In the genomic region with DNA sequence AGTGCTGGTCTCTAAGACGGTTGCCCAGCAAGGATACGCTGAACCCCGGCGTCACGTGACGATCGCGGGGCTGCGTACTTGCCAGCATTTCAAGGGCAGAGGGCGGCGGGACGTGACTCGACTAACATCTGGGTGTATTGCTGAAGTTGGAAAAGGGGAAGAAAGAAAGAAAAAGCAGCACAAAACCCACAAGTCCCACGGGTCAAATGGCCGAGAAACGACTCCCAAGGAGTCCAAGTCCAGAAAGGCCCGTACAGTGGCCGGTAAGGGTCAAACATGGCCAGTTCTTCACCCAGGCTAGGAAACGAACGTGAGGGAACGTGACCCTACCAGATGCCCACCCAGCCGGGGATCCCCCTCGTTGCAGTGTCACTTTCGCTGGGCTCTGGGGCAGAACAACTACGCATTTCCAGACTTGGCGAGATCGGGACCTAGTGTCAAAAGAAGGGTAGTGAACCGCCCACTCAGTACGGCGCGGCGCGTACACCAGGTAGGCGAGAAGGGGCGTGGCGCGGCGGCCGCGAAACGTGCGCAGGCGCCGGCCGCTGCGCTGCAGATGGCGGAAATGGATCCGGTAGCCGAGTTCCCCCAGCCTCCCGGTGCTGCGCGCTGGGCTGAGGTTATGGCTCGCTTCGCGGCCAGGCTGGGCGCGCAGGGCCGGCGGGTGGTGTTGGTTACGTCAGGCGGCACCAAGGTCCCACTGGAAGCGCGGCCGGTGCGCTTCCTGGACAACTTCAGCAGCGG, we compare ENCODE assay signal across 8 cellular contexts. TPM values are rescaled to one million over a fixed set of nuclear protein-coding genes. Genes with fewer than 3 reads are reported as not detected.
DNase-seq lines count a peak whose midpoint lies in the region; ATAC-seq and TF ChIP-seq lines count a peak whose summit lies in the region.

Gene PPCS, plus strand, starts transcription at position 534 of the 744 bp plus-strand sequence. Its CDS starts 23 bp downstream, at position 557.
A gene with protein sequence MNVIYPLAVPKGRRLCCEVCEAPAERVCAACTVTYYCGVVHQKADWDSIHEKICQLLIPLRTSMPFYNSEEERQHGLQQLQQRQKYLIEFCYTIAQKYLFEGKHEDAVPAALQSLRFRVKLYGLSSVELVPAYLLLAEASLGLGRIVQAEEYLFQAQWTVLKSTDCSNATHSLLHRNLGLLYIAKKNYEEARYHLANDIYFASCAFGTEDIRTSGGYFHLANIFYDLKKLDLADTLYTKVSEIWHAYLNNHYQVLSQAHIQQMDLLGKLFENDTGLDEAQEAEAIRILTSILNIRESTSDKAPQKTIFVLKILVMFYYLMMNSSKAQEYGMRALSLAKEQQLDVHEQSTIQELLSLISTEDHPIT (minus strand): TSS at position 13 of the 744 bp plus-strand sequence. CDS start 25 bp downstream, outside the sequence.

- H3K36me3 ChIP-seq in Caco-2 (ENCODE audit: control insufficient read depth, insufficient read depth, low read length): no peaks in the 10 kb centered on the region

- H3K36me3 Mint-ChIP-seq in Caco-2 (ENCODE audit: insufficient read depth, unreplicated experiment): peaks cover 24% of the 10 kb centered on the region

- TSS peak; percentile 71 for BruUV-seq in Caco-2 (replicated peaks; lab: Mats Ljungman, UMichigan)

- H3K27ac Mint-ChIP-seq in Caco-2 (ENCODE audit: unreplicated experiment): peak within 1 kb of the TSS; percentile 85

- ATAC-seq in GM19468 (IDR thresholded peaks at IDR 0.05; ENCODE audit: extremely low read depth, unreplicated experiment): peak; percentile 62

- POLR2A ChIA-PET in Caco-2 (lab: Charles Lee): interaction anchor here (1.0 kb wide), 1 partner anchor 116 kb away, joined by 4 read pairs; no protein-coding TSS in a partner anchor

- intact Hi-C loops in Caco-2 (cut with micrococcal nuclease; ENCODE audit: unreplicated experiment): no loop called here

- DNase-seq in Caco-2: peak; percentile 76 to 85
- peak; percentile 63 for DNase-seq in HS-5 (ENCODE audit: low read depth)
- peak; percentile 85 to 95 for DNase-seq in NOMO-1 (lab: John Stamatoyannopoulos, UW; ENCODE audit: unreplicated experiment in 2 of 2)
- peak; percentile 92 for DNase-seq in activated CD8-positive, alpha-beta memory T cell treated with anti-CD3 and anti-CD28 coated beads, Interleukin-2, amount 50 U/mL, for 4 hours
- peak; percentile 61 for DNase-seq in epidermal melanocyte (ENCODE audit: insufficient read length, low spot score)
- peak; percentile 85 to 88 for DNase-seq in stimulated activated CD8-positive, alpha-beta memory T cell treated with anti-CD3 and anti-CD28 coated beads, Interleukin-2, amount 100 ng/mL, for 48 hours (ENCODE audit: low read depth in 2 of 2)

- H3K4me1 Mint-ChIP-seq in Caco-2 (ENCODE audit: low read depth, unreplicated experiment): peaks cover 32% of the 10 kb centered on the region

- H3K27me3 ChIP-seq in Caco-2 (replicated peaks; ENCODE audit: control insufficient read depth, insufficient read depth, low read length): no peaks in the 10 kb centered on the region
- H3K27me3 ChIP-seq in mononuclear cell (ENCODE audit: insufficient read depth, low read length): no peaks in the 10 kb centered on the region

- CTCF ChIA-PET in Caco-2 (lab: Charles Lee): no interaction called here

- H3K9me3 ChIP-seq in Caco-2: no peaks in the 10 kb centered on the region
- H3K9me3 ChIP-seq in mononuclear cell (ENCODE audit: low read depth, low read length): no peaks in the 10 kb centered on the region

- H3K4me1 ChIP-seq in Caco-2: peaks cover 17% of the 10 kb centered on the region
- H3K4me1 ChIP-seq in mononuclear cell (ENCODE audit: insufficient read depth, low read length): peaks cover 29% of the 10 kb centered on the region

- H3K9me3 Mint-ChIP-seq in Caco-2 (ENCODE audit: unreplicated experiment): no peaks in the 10 kb centered on the region

- H3K4me3 ChIP-seq in Caco-2 (ENCODE audit: low read depth, low read length): peak within 1 kb of the TSS; percentile 93
- H3K4me3 ChIP-seq in mononuclear cell (ENCODE audit: low read length): peak within 1 kb of the TSS; percentile 95

- TF ChIP-seq CTCF in Caco-2 (IDR thresholded peaks at IDR 0.05; ENCODE audit: insufficient read depth in 1 of 2, low read depth in 1 of 2, low read length in 1 of 2, severe bottlenecking in 1 of 2, unreplicated experiment in 1 of 2): no peak

- H3K27me3 Mint-ChIP-seq in Caco-2 (ENCODE audit: insufficient read depth, unreplicated experiment): no peaks in the 10 kb centered on the region

- peak within 1 kb of the TSS; percentile 78 for H3K4me3 Mint-ChIP-seq in Caco-2 (ENCODE audit: unreplicated experiment)

RNA-seq across cellular contexts. Expression of gene PPCS, which starts in this region (rescaled TPM):
- total RNA-seq in Caco-2 (2022) (41.0 and 42.9 TPM in 2 replicates), mononuclear cell (35.6 TPM)

RNA-seq across cellular contexts. Expression of the second gene that starts in this region (rescaled TPM):
- total RNA-seq in Caco-2 (2022) (0.30 and 0.36 TPM in 2 replicates), mononuclear cell (0.84 TPM)

Comparison
In these comparisons a context has a peak if more than half of its experiments do, and no peak if none do; other contexts are left out.
1. Peak in every context shown above with its lines: DNase-seq, ATAC-seq and H3K4me3 ChIP-seq.